ENCODE assay signal across 8 cellular contexts in the genomic region with DNA sequence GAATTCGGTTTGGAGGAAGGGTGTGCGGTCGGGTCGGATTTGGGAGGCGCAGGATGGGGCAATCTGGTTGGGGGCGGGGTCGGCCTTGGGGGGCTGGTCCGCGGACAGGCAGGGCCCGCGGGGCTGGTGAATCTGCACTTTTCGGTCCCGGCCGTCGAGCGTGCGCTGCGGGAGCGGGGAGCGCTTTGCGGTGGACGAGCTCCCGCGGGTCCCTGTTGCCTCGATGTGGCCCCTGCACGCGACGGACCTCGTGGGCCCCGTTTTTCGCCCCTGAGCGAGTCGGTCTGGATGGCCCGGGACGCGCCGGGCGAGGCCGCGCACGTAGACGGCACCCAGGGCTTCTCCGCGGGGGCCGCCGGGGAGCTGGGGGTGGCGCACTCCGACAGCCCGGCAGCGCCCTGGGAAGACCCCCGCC. TPM values are rescaled to one million over a fixed set of nuclear protein-coding genes. Genes with fewer than 3 reads are reported as not detected.
DNase-seq lines count a peak whose midpoint lies in the region; ATAC-seq and TF ChIP-seq lines count a peak whose summit lies in the region.

No MANE protein-coding gene starts in this region.

- DNase-seq in A673 (ENCODE audit: low spot score) (no peak), LNCaP clone FGC (ENCODE audit: low read depth) (no peak), astrocyte of the hippocampus (ENCODE audit: low read depth, low spot score) (peak; percentile 43)
- no peak for DNase-seq in central memory CD4-positive, alpha-beta T cell

- peaks cover 39% of the 10 kb centered on the region for H3K36me3 ChIP-seq in A673 (ENCODE audit: insufficient read depth, low read length, poor library complexity, severe bottlenecking)

- H3K27me3 Mint-ChIP-seq in stimulated activated memory B cell treated with anti-CD40 and anti-IgM and Interleukin-4, amounts not matched to agents 10 μg/mL and 1 μg/mL and 100 μg/mL, for 72 hours = no peaks in the 10 kb centered on the region

- CTCF ChIA-PET in A673 (lab: Charles Lee) = interaction anchor here (0.6 kb wide), 1 partner anchor 13 kb away, joined by 3 read pairs; no protein-coding TSS in a partner anchor

- H3K9me3 Mint-ChIP-seq in stimulated activated memory B cell treated with anti-CD40 and anti-IgM and Interleukin-4, amounts not matched to agents 10 μg/mL and 1 μg/mL and 100 μg/mL, for 72 hours = no peaks in the 10 kb centered on the region

- H3K4me3 Mint-ChIP-seq in stimulated activated memory B cell treated with anti-CD40 and anti-IgM and Interleukin-4, amounts not matched to agents 10 μg/mL and 1 μg/mL and 100 μg/mL, for 72 hours = peak overlapping the region; percentile 94

- H3K9me3 ChIP-seq in A673 (ENCODE audit: low read depth, low read length, poor library complexity, severe bottlenecking) (no peaks in the 10 kb centered on the region), iPS-18c (ENCODE audit: control insufficient read depth, insufficient read depth, low read length) (no peaks in the 10 kb centered on the region)

- intact Hi-C loops in A673 (cut with micrococcal nuclease; ENCODE audit: unreplicated experiment) = loop anchor here (5.0 kb wide), 1 partner anchor 113 kb away; no protein-coding TSS in a partner anchor

- no peak for TF ChIP-seq CTCF in A673 (conservative IDR thresholded peaks at IDR 0.05; ENCODE audit: low read depth, low read length)
- no peak for TF ChIP-seq CTCF in LNCaP clone FGC (IDR thresholded peaks at IDR 0.05; ENCODE audit: control insufficient read depth, extremely low read depth, insufficient read depth)

- H3K27ac ChIP-seq in A673 (ENCODE audit: low read depth, low read length, poor library complexity, severe bottlenecking) = peak overlapping the region; percentile 99

- peaks cover 29% of the 10 kb centered on the region for H3K4me1 ChIP-seq in A673 (ENCODE audit: insufficient read depth, low read length, poor library complexity, severe bottlenecking)

- peak overlapping the region; percentile 100 for H3K4me3 ChIP-seq in A673 (ENCODE audit: low read depth, low read length, poor library complexity, severe bottlenecking)
- H3K4me3 ChIP-seq in LNCaP clone FGC (ENCODE audit: low read depth, low read length) = peak overlapping the region; percentile 93
- H3K4me3 ChIP-seq in iPS-18c (ENCODE audit: insufficient read depth, low read depth, low read length) = peak overlapping the region; percentile 98

- POLR2A ChIA-PET in A673 (lab: Charles Lee; ENCODE audit: low non-redundant PET) = no interaction called here

- H3K27me3 ChIP-seq in A673 (replicated peaks; ENCODE audit: insufficient read depth, low read depth, low read length, poor library complexity) = no peaks in the 10 kb centered on the region

- peak overlapping the region; percentile 97 for H3K27ac Mint-ChIP-seq in stimulated activated memory B cell treated with anti-CD40 and anti-IgM and Interleukin-4, amounts not matched to agents 10 μg/mL and 1 μg/mL and 100 μg/mL, for 72 hours

- H3K36me3 Mint-ChIP-seq in stimulated activated memory B cell treated with anti-CD40 and anti-IgM and Interleukin-4, amounts not matched to agents 10 μg/mL and 1 μg/mL and 100 μg/mL, for 72 hours = peaks cover 52% of the 10 kb centered on the region

- H3K4me1 Mint-ChIP-seq in stimulated activated memory B cell treated with anti-CD40 and anti-IgM and Interleukin-4, amounts not matched to agents 10 μg/mL and 1 μg/mL and 100 μg/mL, for 72 hours = peaks cover 61% of the 10 kb centered on the region

- BruUV-seq in A673 (replicated peaks; lab: Mats Ljungman, UMichigan) = no TSS peak

- no peak for ATAC-seq in stimulated activated memory B cell treated with anti-CD40 and anti-IgM and Interleukin-4, amounts not matched to agents 10 μg/mL and 1 μg/mL and 100 μg/mL, for 72 hours
- ATAC-seq in HG03196 (IDR thresholded peaks at IDR 0.05; ENCODE audit: unreplicated experiment) = no peak
- ATAC-seq in GM19023 (IDR thresholded peaks at IDR 0.05; ENCODE audit: unreplicated experiment) = no peak

RNA-seq across cellular contexts. Expression of gene PEAK3, which starts 11.8 kb away (rescaled TPM):
- total RNA-seq in A673 (2021) = not detected in 2 replicates

RNA-seq across cellular contexts. Expression of gene JSRP1, which starts 13.9 kb away (rescaled TPM):
- total RNA-seq in A673 (2021) = 0.73 TPM in 1 of 2 replicates, not detected in the other

RNA-seq across cellular contexts. Expression of gene AMH, which starts 21.0 kb away (rescaled TPM):
- total RNA-seq in A673 (2021) = 15.1 and 16.3 TPM in 2 replicates

RNA-seq across cellular contexts. Expression of gene SF3A2, which starts 33.5 kb away (rescaled TPM):
- total RNA-seq in A673 (2021) = 186 and 187 TPM in 2 replicates

RNA-seq across cellular contexts. Expression of gene PLEKHJ1, which starts 34.0 kb away (rescaled TPM):
- 73.7 and 75.9 TPM in 2 replicates for total RNA-seq in A673 (2021)
